ENCODE assay signal across 26 cellular contexts in genomic region chr4:88108747-88109122, GRCh38. TPM values are rescaled to one million over a fixed set of nuclear protein-coding genes. Genes with fewer than 3 reads are reported as not detected.
DNase-seq lines count a peak whose midpoint lies in the region; ATAC-seq, FAIRE-seq and TF ChIP-seq lines count a peak whose summit lies in the region.
"Had no signal": no experiment of that assay in that cellular context is flagged by ENCODE, and none has a peak within 500 bp of the region (broad histone marks: within the 10 kb centered on the region; RNA-seq: fewer than 3 reads in every experiment).

No MANE protein-coding gene starts in this region.

- H3K4me3 ChIP-seq in Peyer's patch = no peak overlapping the region
- H3K4me3 ChIP-seq in HepG2 (replicated peaks in 1 of 3; ENCODE audit: insufficient read depth in 1 of 3, low read depth in 2 of 3, low read length in 3 of 3) = peak overlapping the region in 1 of 3 experiments; percentile 16; a peak in 1 of 6 replicates
- no peak overlapping the region for H3K4me3 ChIP-seq in Karpas-422 (ENCODE audit: low read length)
- no peak overlapping the region for H3K4me3 ChIP-seq in heart left ventricle
- H3K4me3 ChIP-seq: BLaER1, GM23338, HAP-1, SJSA1 had no signal

- TF ChIP-seq POLR2A in Peyer's patch (IDR thresholded peaks at IDR 0.05) (no peak), HepG2 (IDR thresholded peaks at IDR 0.05; ENCODE audit: insufficient read depth in 1 of 2, low read depth in 2 of 2, low read length in 2 of 2) (no peak), heart left ventricle (IDR thresholded peaks at IDR 0.05) (no peak)

- TF ChIP-seq CTCF in Peyer's patch (IDR thresholded peaks at IDR 0.05) = no peak
- TF ChIP-seq CTCF in HepG2 (CRISPR knock-in tag; IDR thresholded peaks at IDR 0.05) = no peak
- TF ChIP-seq CTCF in heart left ventricle (IDR thresholded peaks at IDR 0.05) = no peak

- H3K36me3 ChIP-seq in Peyer's patch (peaks cover 0 to 6% (median 0%) of the 10 kb centered on the region in 3 donors), HepG2 (replicated peaks in 1 of 2; ENCODE audit: control insufficient read depth in 1 of 2, insufficient read depth in 2 of 2, low read length in 2 of 2) (no peaks in the 10 kb centered on the region), Karpas-422 (ENCODE audit: insufficient read depth, low read length) (no peaks in the 10 kb centered on the region), heart left ventricle (peaks cover 0 to 8% (median 0%) of the 10 kb centered on the region in 9 donors)
- H3K36me3 ChIP-seq: BLaER1, HAP-1, SJSA1 had no signal

- in situ Hi-C loops in Caki2 (cut with HindIII; ENCODE audit: low pct_unique_long_range_greater_than_20kb, low sequenced_read_pairs) (no loop called here), HepG2 (cut with HindIII; ENCODE audit: extremely low pct_ligation_motif_present, low pct_unique_long_range_greater_than_20kb) (no loop called here)

- H3K9me2 ChIP-seq in Karpas-422 (replicated peaks; ENCODE audit: insufficient read depth, low read length) = no peaks in the 10 kb centered on the region

- ATAC-seq in HepG2 = no peak
- no peak for ATAC-seq in left ventricle myocardium superior
- no peak for ATAC-seq in heart left ventricle
- ATAC-seq: GM23338, Right ventricle myocardium inferior had no signal

- no peaks in the 10 kb centered on the region for H3K79me2 ChIP-seq in HepG2 (ENCODE audit: insufficient read depth, low read length)
- no peaks in the 10 kb centered on the region for H3K79me2 ChIP-seq in Karpas-422 (ENCODE audit: low read length)

- no peak for FAIRE-seq in HepG2 (lab: Jason Lieb, UNC)

- TF ChIP-seq EP300 in HepG2 (IDR thresholded peaks at IDR 0.05; ENCODE audit: low read depth in 2 of 2, low read length in 2 of 2) = no peak
- no peak for TF ChIP-seq EP300 in HepG2 (CRISPR knock-in tag; IDR thresholded peaks at IDR 0.05; ENCODE audit: borderline replicate concordance)

- H3K4me2 ChIP-seq in HepG2 (ENCODE audit: low read depth, low read length) (peak overlapping the region; percentile 66; the same call in 1 of the 2 replicates), Karpas-422 (ENCODE audit: low read depth, low read length, poor library complexity, severe bottlenecking) (no peak overlapping the region)
- H3K4me2 ChIP-seq: BLaER1, GM23338 had no signal

- peak overlapping the region; percentile 48 for H3K9ac ChIP-seq in HepG2 (ENCODE audit: insufficient read depth, low read depth, low read length)
- no peak overlapping the region for H3K9ac ChIP-seq in Karpas-422 (ENCODE audit: low read length)
- H3K9ac ChIP-seq: BLaER1 had no signal

- no peaks in the 10 kb centered on the region for H3K27me3 ChIP-seq in Peyer's patch
- no peaks in the 10 kb centered on the region for H3K27me3 ChIP-seq in HepG2 (ENCODE audit: control insufficient read depth in 1 of 2, insufficient read depth in 2 of 2, low read length in 2 of 2)
- 0 out of 2 replicates have a peak, but pooled peaks cover 4% of the 10 kb centered on the region for H3K27me3 ChIP-seq in Karpas-422 (ENCODE audit: low read length)
- no peaks in the 10 kb centered on the region for H3K27me3 ChIP-seq in heart left ventricle
- H3K27me3 ChIP-seq: BLaER1, SJSA1 had no signal

- H2AFZ ChIP-seq in HepG2 (ENCODE audit: low read length) (no peak overlapping the region), Karpas-422 (ENCODE audit: low read length) (no peak overlapping the region)
- H2AFZ ChIP-seq: GM23338 had no signal

- H4K20me1 ChIP-seq in HepG2 (ENCODE audit: insufficient read depth, low read length) (no peaks in the 10 kb centered on the region), Karpas-422 (ENCODE audit: insufficient read depth, low read depth, low read length) (no peaks in the 10 kb centered on the region)
- H4K20me1 ChIP-seq: BLaER1 had no signal

- TF ChIP-seq RAD21 in HepG2 (CRISPR knock-in tag; IDR thresholded peaks at IDR 0.05) = no peak

- POLR2A ChIA-PET in HepG2 (lab: Yijun Ruan, JAX) = interaction anchor here (1.2 to 2.1 kb wide), 2 partner anchors 13 to 51 kb away, joined by 8 to 9 read pairs; no protein-coding TSS in a partner anchor

- CTCF ChIA-PET in HepG2 (lab: Yijun Ruan, JAX; ENCODE audit: low intra/inter-chr PET ratio, low total read pairs) = no interaction called here

- H3K27ac ChIP-seq in Peyer's patch (peak overlapping the region in 3 of 4 donors; percentile 38 to 68 (median 58)), HepG2 (ENCODE audit: extremely low read length, insufficient read depth, low read length) (peak overlapping the region; percentile 99), Karpas-422 (ENCODE audit: low read length) (no peak overlapping the region), heart left ventricle (no peak overlapping the region)
- H3K27ac ChIP-seq: BLaER1, HL-60, SJSA1 had no signal

- DNase-seq in Caki2 (ENCODE audit: low read depth) = peak; percentile 2
- no peak for DNase-seq in Peyer's patch
- no peak for DNase-seq in HepG2 (ENCODE audit: low spot score)
- DNase-seq in Karpas-422 = no peak
- DNase-seq in left ventricle myocardium superior = no peak
- no peak for DNase-seq in NCI-H82 treated with DMSO at 0.1 percent for 48 hours (lab: John Stamatoyannopoulos, UW; ENCODE audit: unreplicated experiment)
- no peak for DNase-seq in heart left ventricle
- DNase-seq: Calu3; CD4-positive, alpha-beta T cell; DMS153; GF-D8; KG1; NCI-H1092 treated with DMSO at 0.1 percent for 48 hours; NCI-H1436 treated with DMSO at 0.1 percent for 48 hours; NCI-H2029; NCI-H226; NCI-H524; NCI-H774; T-helper 1 cell had no signal

- peaks cover 0 to 40% (median 0%) of the 10 kb centered on the region in 4 donors for H3K4me1 ChIP-seq in Peyer's patch
- H3K4me1 ChIP-seq in HepG2 (ENCODE audit: insufficient read depth, low read length) = peaks cover 88% of the 10 kb centered on the region
- no peaks in the 10 kb centered on the region for H3K4me1 ChIP-seq in Karpas-422 (ENCODE audit: low read length)
- H3K4me1 ChIP-seq in heart left ventricle = peaks cover 0 to 22% (median 8%) of the 10 kb centered on the region in 12 donors
- H3K4me1 ChIP-seq: BLaER1, HAP-1 had no signal

- intact Hi-C loops in HepG2 (cut with micrococcal nuclease; ENCODE audit: unreplicated experiment) = loop anchor here (5.0 kb wide), 5 partner anchors 46 to 409 kb away; partner anchors contain the start of gene PPM1K
- intact Hi-C loops in left ventricle myocardium superior (cut with micrococcal nuclease) = no loop called here
- intact Hi-C loops in heart left ventricle (cut with DNase I) = no loop called here

- H3K9me3 ChIP-seq in Peyer's patch (no peaks in the 10 kb centered on the region), HepG2 (ENCODE audit: low read length) (no peaks in the 10 kb centered on the region), Karpas-422 (ENCODE audit: low read length) (no peaks in the 10 kb centered on the region), heart left ventricle (no peaks in the 10 kb centered on the region)
- H3K9me3 ChIP-seq: BLaER1, HAP-1, SJSA1 had no signal

- BruUV-seq in HepG2 (replicated peaks; lab: Mats Ljungman, UMichigan) = no TSS peak

- 84% methylated on average over 5 of the region's 5 CpGs for WGBS in HepG2 (ENCODE audit: low lambda C conversion rate)
- 94 to 99% (median 99%) methylated on average over 5 of the region's 5 CpGs for WGBS in heart left ventricle, 4 donors

TF ChIP-seq in HepG2, 621 proteins besides CTCF, POLR2A, EP300 and RAD21:
- TF ChIP-seq ZFP82 (CRISPR knock-in tag; IDR thresholded peaks at IDR 0.05; ENCODE audit: borderline replicate concordance) (peak; percentile 57; the same call in 1 of the 2 replicates), ZNF44 (CRISPR knock-in tag; IDR thresholded peaks at IDR 0.05) (no peak)

RNA-seq across cellular contexts. Expression of gene ABCG2, which starts 49.7 kb away (rescaled TPM):
- total RNA-seq in Caki2 (2014; rRNA removed; shearing (Covaris generic); ENCODE audit: low replicate concordance) = 1.2 and 12.8 TPM in 2 replicates
- total RNA-seq in Peyer's patch (100 to 1,000 TPM in 3 of 4 donors, 10 to 100 TPM in 1; 17.3 to 272 (median 125) TPM), HepG2 (2016; rRNA removed; fragmentation: Illumina TruSeq; extraction: Trizol) (13.2 and 15.7 TPM in 2 replicates), left ventricle myocardium superior (0.97 TPM), heart left ventricle (1 to 10 TPM in 8 of 9 donors, under 1 TPM in 1; 0.68 to 8.0 (median 3.7) TPM)
- total RNA-seq in HepG2 (2016; cell fraction: cytosol; rRNA removed; fragmentation: Illumina TruSeq; extraction: Trizol; ENCODE audit: low read depth) = 7.0 and 9.3 TPM in 2 replicates
- 11.3 and 14.3 TPM in 2 replicates for total RNA-seq in HepG2 (2016; cell fraction: insoluble cytoplasmic fraction; rRNA removed; fragmentation: Illumina TruSeq; extraction: Trizol)
- 8.6 and 9.3 TPM in 2 replicates for total RNA-seq in HepG2 (2016; cell fraction: membrane; rRNA removed; fragmentation: Illumina TruSeq; extraction: Trizol)
- total RNA-seq in HepG2 (2016; cell fraction: nucleus; rRNA removed; fragmentation: Illumina TruSeq; extraction: Trizol) = 9.2 and 11.9 TPM in 2 replicates
- polyA plus RNA-seq in HepG2 (2011; rRNA removed) (7.4 and 10.0 TPM in 2 replicates), heart left ventricle (under 1 TPM; 0.27 to 0.33 TPM)
- 6.8 TPM in 2 replicates for polyA plus RNA-seq in HepG2 (2011; cell fraction: cytosol; rRNA removed)
- 2.7 and 2.9 TPM in 2 replicates for polyA plus RNA-seq in HepG2 (2011; cell fraction: nucleus; rRNA removed)
- 8.1 and 8.6 TPM in 2 replicates for polyA plus RNA-seq in HepG2 (2012)
- polyA plus RNA-seq in HepG2 (2016; cell fraction: cytosol; fragmentation: Illumina TruSeq; extraction: Trizol; ENCODE audit: low read depth) = 2.6 and 2.9 TPM in 2 replicates
- polyA plus RNA-seq in HepG2 (2016; cell fraction: insoluble cytoplasmic fraction; fragmentation: Illumina TruSeq; extraction: Trizol; ENCODE audit: low read depth) = 6.5 and 8.8 TPM in 2 replicates
- 3.4 and 3.6 TPM in 2 replicates for polyA plus RNA-seq in HepG2 (2016; cell fraction: membrane; fragmentation: Illumina TruSeq; extraction: Trizol; ENCODE audit: low read depth)
- polyA plus RNA-seq in HepG2 (2016; cell fraction: nucleus; fragmentation: Illumina TruSeq; extraction: Trizol; ENCODE audit: insufficient read depth, low read depth) = 7.0 and 10.3 TPM in 2 replicates
- polyA minus RNA-seq in HepG2 (2011; rRNA and poly(A)+ RNA removed; ENCODE audit: low replicate concordance) = 6.0 and 8.6 TPM in 2 replicates
- polyA minus RNA-seq in HepG2 (2011; cell fraction: cytosol; rRNA and poly(A)+ RNA removed) = 8.2 and 9.8 TPM in 2 replicates
- 7.9 and 9.6 TPM in 2 replicates for polyA minus RNA-seq in HepG2 (2011; cell fraction: nucleus; rRNA and poly(A)+ RNA removed)
- total RNA-seq in Karpas-422 (2014; rRNA removed; shearing (Covaris generic); ENCODE audit: low replicate concordance) = not detected in 2 replicates
- total RNA-seq: CD4-positive, alpha-beta T cell; OCI-LY7 had no signal

Comparison
In these comparisons a context has a peak if more than half of its experiments do, and no peak if none do; other contexts are left out.
1. H3K27ac ChIP-seq: peak in Peyer's patch (3 of 4) and HepG2 (single experiment); none in Karpas-422 (single experiment) and heart left ventricle (0 of 12).